Comparison of ENCODE assay signal across 8 cellular contexts in the genomic region with DNA sequence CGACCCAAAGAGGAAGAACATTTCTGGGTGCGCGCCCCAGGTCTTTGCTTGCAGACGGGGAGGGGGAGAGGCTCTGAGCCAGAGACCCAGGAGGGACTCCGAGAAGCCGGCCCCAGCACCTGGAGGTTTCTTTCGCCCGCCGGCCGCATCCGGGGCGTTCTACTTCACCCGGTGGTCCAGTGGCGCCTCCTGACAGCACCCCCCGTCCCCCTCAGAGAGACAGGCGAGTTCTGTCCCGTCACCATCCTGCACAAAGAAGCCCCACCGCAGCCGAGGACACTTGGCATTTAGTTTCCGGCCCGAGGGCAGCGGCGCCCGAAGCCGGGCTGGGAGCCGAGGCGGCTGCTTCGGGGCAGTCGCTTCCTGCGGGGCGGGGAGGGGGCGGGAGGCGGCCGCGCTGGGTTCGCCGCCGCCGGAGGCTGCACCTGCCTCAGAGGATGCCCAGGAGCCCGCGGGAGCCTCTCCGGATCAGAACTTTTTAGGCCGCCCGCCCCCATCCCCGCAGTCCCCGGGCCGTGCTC. TPM values are rescaled to one million over a fixed set of nuclear protein-coding genes. Genes with fewer than 3 reads are reported as not detected.
DNase-seq lines count a peak whose midpoint lies in the region; ATAC-seq and TF ChIP-seq lines count a peak whose summit lies in the region.

Gene TMEM178B (plus strand): TSS at position 424 of the 521 bp plus-strand sequence.

- peaks cover 22% of the 10 kb centered on the region for H3K79me2 ChIP-seq in neural progenitor cell (ENCODE audit: low read depth)

- no peaks in the 10 kb centered on the region for H3K9me3 ChIP-seq in neural progenitor cell (ENCODE audit: low read depth)

- no peak within 1 kb of the TSS for H3K27ac ChIP-seq in neural progenitor cell

- H3K27me3 Mint-ChIP-seq in neural progenitor cell (ENCODE audit: insufficient read depth, low read depth) = peaks cover 5% of the 10 kb centered on the region

- peaks cover 35% of the 10 kb centered on the region for H3K4me1 ChIP-seq in neural progenitor cell

- H2AFZ ChIP-seq in neural progenitor cell (replicated peaks) = peak within 1 kb of the TSS; percentile 98

- no peaks in the 10 kb centered on the region for H3K36me3 ChIP-seq in neural progenitor cell

- H3K9me3 Mint-ChIP-seq in neural progenitor cell = no peaks in the 10 kb centered on the region

- no peak for TF ChIP-seq CTCF in WI38 (IDR thresholded peaks at IDR 0.05; ENCODE audit: low read depth, low read length)
- TF ChIP-seq CTCF in fibroblast of the aortic adventitia (IDR thresholded peaks at IDR 0.05; ENCODE audit: insufficient read depth, low read length) = no peak
- TF ChIP-seq CTCF in neural progenitor cell (IDR thresholded peaks at IDR 0.05) = no peak

- peak within 1 kb of the TSS; percentile 76 for H3K27ac Mint-ChIP-seq in neural progenitor cell

- ATAC-seq in HG03520 (IDR thresholded peaks at IDR 0.05; ENCODE audit: unreplicated experiment) = no peak
- ATAC-seq in GM18909 (IDR thresholded peaks at IDR 0.05; ENCODE audit: poor library complexity, unreplicated experiment) = no peak

- peak within 1 kb of the TSS; percentile 72 for H3K4me3 ChIP-seq in WI38 (ENCODE audit: low read depth, low read length)
- peak within 1 kb of the TSS; percentile 55 for H3K4me3 ChIP-seq in fibroblast of the aortic adventitia (ENCODE audit: low read depth, low read length)
- H3K4me3 ChIP-seq in neural progenitor cell = peak within 1 kb of the TSS; percentile 81

- H3K9ac ChIP-seq in neural progenitor cell = no peak within 1 kb of the TSS

- H3K4me2 ChIP-seq in neural progenitor cell = peak within 1 kb of the TSS; percentile 96

- no peaks in the 10 kb centered on the region for H3K36me3 Mint-ChIP-seq in neural progenitor cell

- peaks cover 11% of the 10 kb centered on the region for H4K20me1 ChIP-seq in neural progenitor cell (ENCODE audit: low read depth)

- peaks cover 11% of the 10 kb centered on the region for H3K4me1 Mint-ChIP-seq in neural progenitor cell

- H3F3A ChIP-seq in neural progenitor cell (ENCODE audit: low read depth) = peaks cover 30% of the 10 kb centered on the region

- peak within 1 kb of the TSS; percentile 93 for H3K4me3 Mint-ChIP-seq in neural progenitor cell

- H3K27me3 ChIP-seq in neural progenitor cell = peaks cover 67% of the 10 kb centered on the region

- DNase-seq in stimulated activated CD4-positive, alpha-beta T cell treated with anti-CD3 and anti-CD28 coated beads, Interleukin-15, amount 100 ng/mL, for 24 hours = peak; percentile 41
- DNase-seq in stimulated activated CD4-positive, alpha-beta T cell treated with anti-CD3 and anti-CD28 coated beads, Interleukin-12 subunit alpha, Interleukin-12 subunit beta, amount 100 ng/mL, for 4 hours = no peak
- DNase-seq in fibroblast of the aortic adventitia (ENCODE audit: low read depth) (no peak), neural progenitor cell (ENCODE audit: low spot score) (peak; percentile 63), SIG-M5 treated with dmso at 0.1 percent for 504 hours (lab: John Stamatoyannopoulos, UW; ENCODE audit: unreplicated experiment) (no peak)

RNA-seq across cellular contexts. Expression of gene TMEM178B, which starts in this region (rescaled TPM):
- total RNA-seq in fibroblast of the aortic adventitia (ENCODE audit: low replicate concordance) (0.09 TPM in 1 of 2 replicates, not detected in the other), neural progenitor cell (ENCODE audit: low replicate concordance) (2.9 and 3.7 TPM in 2 replicates)

Comparison
In these comparisons a context has a peak if more than half of its experiments do, and no peak if none do; other contexts are left out.
1. DNase-seq: peak in stimulated activated CD4-positive, alpha-beta T cell treated with anti-CD3 and anti-CD28 coated beads, Interleukin-15, amount 100 ng/mL, for 24 hours (single experiment) and neural progenitor cell (single experiment); none in stimulated activated CD4-positive, alpha-beta T cell treated with anti-CD3 and anti-CD28 coated beads, Interleukin-12 subunit alpha, Interleukin-12 subunit beta, amount 100 ng/mL, for 4 hours (single experiment), fibroblast of the aortic adventitia (single experiment) and SIG-M5 treated with dmso at 0.1 percent for 504 hours (single experiment).
2. Peak in every context shown above with its lines, with median percentiles within 50 percentile points of each other: H3K4me3 ChIP-seq.